In the genomic region with DNA sequence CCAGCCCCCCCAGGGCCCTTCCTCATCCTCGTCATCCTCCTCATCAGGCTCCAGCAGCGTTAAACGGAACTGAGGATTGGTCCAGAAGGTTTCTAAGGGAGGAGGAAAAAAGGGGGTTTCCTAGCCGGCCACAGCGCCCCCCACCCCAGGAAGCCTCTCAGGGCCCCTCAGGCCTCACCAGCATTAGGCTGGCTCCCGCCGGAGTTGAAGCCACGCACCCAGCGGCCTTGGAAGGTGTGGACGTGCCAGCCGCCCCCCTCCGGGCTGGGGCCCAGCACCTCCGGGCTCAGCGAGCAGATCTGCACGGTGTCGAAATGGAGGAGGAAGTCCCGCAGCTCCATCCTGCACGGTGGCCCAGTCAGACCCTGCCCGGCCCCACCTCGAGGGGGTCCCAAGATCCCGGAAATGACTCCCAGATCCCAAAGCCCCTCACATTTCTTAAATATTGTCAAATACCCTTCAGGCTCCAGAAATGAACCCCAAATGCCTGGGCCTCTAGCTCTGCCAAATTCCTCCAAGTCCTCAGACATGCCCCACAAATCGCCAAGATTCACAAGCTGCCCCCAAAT, we compare ENCODE assay signal across 1 cellular context.
A peak's percentile ranks its signal among the peaks of the same experiment; 100 is the strongest.
TF ChIP-seq lines count a peak whose summit lies in the region.

No MANE protein-coding gene starts in this region.

TF ChIP-seq in HepG2, 621 proteins besides CTCF, POLR2A, EP300 and RAD21 (continues in another document):
- no peak for TF ChIP-seq ARID2 (CRISPR knock-in tag; IDR thresholded peaks at IDR 0.05; ENCODE audit: borderline replicate concordance)
- no peak for TF ChIP-seq ZNF614 (CRISPR knock-in tag; IDR thresholded peaks at IDR 0.05; ENCODE audit: borderline replicate concordance)
- TF ChIP-seq, protein P1, sequence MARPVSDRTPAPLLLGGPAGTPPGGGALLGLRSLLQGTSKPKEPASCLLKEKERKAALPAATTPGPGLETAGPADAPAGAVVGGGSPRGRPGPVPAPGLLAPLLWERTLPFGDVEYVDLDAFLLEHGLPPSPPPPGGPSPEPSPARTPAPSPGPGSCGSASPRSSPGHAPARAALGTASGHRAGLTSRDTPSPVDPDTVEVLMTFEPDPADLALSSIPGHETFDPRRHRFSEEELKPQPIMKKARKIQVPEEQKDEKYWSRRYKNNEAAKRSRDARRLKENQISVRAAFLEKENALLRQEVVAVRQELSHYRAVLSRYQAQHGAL (CRISPR knock-in tag; IDR thresholded peaks at IDR 0.05; ENCODE audit: not compliant biosample characterization), result no peak
- TF ChIP-seq, protein P2, sequence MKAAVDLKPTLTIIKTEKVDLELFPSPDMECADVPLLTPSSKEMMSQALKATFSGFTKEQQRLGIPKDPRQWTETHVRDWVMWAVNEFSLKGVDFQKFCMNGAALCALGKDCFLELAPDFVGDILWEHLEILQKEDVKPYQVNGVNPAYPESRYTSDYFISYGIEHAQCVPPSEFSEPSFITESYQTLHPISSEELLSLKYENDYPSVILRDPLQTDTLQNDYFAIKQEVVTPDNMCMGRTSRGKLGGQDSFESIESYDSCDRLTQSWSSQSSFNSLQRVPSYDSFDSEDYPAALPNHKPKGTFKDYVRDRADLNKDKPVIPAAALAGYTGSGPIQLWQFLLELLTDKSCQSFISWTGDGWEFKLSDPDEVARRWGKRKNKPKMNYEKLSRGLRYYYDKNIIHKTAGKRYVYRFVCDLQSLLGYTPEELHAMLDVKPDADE (CRISPR knock-in tag; IDR thresholded peaks at IDR 0.05), result no peak
- TF ChIP-seq, protein P3, sequence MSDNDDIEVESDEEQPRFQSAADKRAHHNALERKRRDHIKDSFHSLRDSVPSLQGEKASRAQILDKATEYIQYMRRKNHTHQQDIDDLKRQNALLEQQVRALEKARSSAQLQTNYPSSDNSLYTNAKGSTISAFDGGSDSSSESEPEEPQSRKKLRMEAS (IDR thresholded peaks at IDR 0.05), result peak; percentile 22; the same call in 1 of the 2 replicates
- no peak for TF ChIP-seq HMGA1 (CRISPR knock-in tag; conservative IDR thresholded peaks at IDR 0.05)
- TF ChIP-seq, protein P4, sequence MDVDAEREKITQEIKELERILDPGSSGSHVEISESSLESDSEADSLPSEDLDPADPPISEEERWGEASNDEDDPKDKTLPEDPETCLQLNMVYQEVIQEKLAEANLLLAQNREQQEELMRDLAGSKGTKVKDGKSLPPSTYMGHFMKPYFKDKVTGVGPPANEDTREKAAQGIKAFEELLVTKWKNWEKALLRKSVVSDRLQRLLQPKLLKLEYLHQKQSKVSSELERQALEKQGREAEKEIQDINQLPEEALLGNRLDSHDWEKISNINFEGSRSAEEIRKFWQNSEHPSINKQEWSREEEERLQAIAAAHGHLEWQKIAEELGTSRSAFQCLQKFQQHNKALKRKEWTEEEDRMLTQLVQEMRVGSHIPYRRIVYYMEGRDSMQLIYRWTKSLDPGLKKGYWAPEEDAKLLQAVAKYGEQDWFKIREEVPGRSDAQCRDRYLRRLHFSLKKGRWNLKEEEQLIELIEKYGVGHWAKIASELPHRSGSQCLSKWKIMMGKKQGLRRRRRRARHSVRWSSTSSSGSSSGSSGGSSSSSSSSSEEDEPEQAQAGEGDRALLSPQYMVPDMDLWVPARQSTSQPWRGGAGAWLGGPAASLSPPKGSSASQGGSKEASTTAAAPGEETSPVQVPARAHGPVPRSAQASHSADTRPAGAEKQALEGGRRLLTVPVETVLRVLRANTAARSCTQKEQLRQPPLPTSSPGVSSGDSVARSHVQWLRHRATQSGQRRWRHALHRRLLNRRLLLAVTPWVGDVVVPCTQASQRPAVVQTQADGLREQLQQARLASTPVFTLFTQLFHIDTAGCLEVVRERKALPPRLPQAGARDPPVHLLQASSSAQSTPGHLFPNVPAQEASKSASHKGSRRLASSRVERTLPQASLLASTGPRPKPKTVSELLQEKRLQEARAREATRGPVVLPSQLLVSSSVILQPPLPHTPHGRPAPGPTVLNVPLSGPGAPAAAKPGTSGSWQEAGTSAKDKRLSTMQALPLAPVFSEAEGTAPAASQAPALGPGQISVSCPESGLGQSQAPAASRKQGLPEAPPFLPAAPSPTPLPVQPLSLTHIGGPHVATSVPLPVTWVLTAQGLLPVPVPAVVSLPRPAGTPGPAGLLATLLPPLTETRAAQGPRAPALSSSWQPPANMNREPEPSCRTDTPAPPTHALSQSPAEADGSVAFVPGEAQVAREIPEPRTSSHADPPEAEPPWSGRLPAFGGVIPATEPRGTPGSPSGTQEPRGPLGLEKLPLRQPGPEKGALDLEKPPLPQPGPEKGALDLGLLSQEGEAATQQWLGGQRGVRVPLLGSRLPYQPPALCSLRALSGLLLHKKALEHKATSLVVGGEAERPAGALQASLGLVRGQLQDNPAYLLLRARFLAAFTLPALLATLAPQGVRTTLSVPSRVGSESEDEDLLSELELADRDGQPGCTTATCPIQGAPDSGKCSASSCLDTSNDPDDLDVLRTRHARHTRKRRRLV (CRISPR knock-in tag; IDR thresholded peaks at IDR 0.05), result no peak
- no peak for TF ChIP-seq PCBP2 (optimal IDR thresholded peaks at IDR 0.05; ENCODE audit: low read depth, low read length, poor library complexity, severe bottlenecking)
- TF ChIP-seq, protein P5, sequence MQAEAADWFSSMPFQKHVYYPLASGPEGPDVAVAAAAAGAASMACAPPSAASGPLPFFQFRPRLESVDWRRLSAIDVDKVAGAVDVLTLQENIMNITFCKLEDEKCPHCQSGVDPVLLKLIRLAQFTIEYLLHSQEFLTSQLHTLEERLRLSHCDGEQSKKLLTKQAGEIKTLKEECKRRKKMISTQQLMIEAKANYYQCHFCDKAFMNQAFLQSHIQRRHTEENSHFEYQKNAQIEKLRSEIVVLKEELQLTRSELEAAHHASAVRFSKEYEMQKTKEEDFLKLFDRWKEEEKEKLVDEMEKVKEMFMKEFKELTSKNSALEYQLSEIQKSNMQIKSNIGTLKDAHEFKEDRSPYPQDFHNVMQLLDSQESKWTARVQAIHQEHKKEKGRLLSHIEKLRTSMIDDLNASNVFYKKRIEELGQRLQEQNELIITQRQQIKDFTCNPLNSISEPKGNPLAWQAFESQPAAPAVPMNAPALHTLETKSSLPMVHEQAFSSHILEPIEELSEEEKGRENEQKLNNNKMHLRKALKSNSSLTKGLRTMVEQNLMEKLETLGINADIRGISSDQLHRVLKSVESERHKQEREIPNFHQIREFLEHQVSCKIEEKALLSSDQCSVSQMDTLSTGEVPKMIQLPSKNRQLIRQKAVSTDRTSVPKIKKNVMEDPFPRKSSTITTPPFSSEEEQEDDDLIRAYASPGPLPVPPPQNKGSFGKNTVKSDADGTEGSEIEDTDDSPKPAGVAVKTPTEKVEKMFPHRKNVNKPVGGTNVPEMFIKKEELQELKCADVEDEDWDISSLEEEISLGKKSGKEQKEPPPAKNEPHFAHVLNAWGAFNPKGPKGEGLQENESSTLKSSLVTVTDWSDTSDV (CRISPR knock-in tag; IDR thresholded peaks at IDR 0.05), result no peak
- no peak for TF ChIP-seq ZNF543 (CRISPR knock-in tag; IDR thresholded peaks at IDR 0.05)
- no peak for TF ChIP-seq SRF (IDR thresholded peaks at IDR 0.05; ENCODE audit: low read depth, low read length)
- TF ChIP-seq ZNF879 (CRISPR knock-in tag; IDR thresholded peaks at IDR 0.05), result no peak
- TF ChIP-seq, protein P6, sequence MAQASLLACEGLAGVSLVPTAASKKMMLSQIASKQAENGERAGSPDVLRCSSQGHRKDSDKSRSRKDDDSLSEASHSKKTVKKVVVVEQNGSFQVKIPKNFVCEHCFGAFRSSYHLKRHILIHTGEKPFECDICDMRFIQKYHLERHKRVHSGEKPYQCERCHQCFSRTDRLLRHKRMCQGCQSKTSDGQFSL (CRISPR knock-in tag; IDR thresholded peaks at IDR 0.05), result no peak
- TF ChIP-seq TOE1 (CRISPR knock-in tag; IDR thresholded peaks at IDR 0.05), result no peak
- TF ChIP-seq, protein P7, sequence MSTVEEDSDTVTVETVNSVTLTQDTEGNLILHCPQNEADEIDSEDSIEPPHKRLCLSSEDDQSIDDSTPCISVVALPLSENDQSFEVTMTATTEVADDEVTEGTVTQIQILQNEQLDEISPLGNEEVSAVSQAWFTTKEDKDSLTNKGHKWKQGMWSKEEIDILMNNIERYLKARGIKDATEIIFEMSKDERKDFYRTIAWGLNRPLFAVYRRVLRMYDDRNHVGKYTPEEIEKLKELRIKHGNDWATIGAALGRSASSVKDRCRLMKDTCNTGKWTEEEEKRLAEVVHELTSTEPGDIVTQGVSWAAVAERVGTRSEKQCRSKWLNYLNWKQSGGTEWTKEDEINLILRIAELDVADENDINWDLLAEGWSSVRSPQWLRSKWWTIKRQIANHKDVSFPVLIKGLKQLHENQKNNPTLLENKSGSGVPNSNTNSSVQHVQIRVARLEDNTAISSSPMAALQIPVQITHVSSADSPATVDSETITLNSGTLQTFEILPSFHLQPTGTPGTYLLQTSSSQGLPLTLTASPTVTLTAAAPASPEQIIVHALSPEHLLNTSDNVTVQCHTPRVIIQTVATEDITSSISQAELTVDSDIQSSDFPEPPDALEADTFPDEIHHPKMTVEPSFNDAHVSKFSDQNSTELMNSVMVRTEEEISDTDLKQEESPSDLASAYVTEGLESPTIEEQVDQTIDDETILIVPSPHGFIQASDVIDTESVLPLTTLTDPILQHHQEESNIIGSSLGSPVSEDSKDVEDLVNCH (CRISPR knock-in tag; IDR thresholded peaks at IDR 0.05), result no peak
- TF ChIP-seq ZFP82 (CRISPR knock-in tag; IDR thresholded peaks at IDR 0.05; ENCODE audit: borderline replicate concordance), result no peak
- no peak for TF ChIP-seq ZNF326 (CRISPR knock-in tag; IDR thresholded peaks at IDR 0.05; ENCODE audit: borderline replicate concordance)
- no peak for TF ChIP-seq BORCS8-MEF2B (CRISPR knock-in tag; IDR thresholded peaks at IDR 0.05)
- no peak for TF ChIP-seq NR2C2 (CRISPR knock-in tag; IDR thresholded peaks at IDR 0.05; ENCODE audit: borderline replicate concordance)
- no peak for TF ChIP-seq ZNF567 (CRISPR knock-in tag; IDR thresholded peaks at IDR 0.05; ENCODE audit: borderline replicate concordance)
- TF ChIP-seq NCOA2 (CRISPR knock-in tag; IDR thresholded peaks at IDR 0.05), result no peak
- no peak for TF ChIP-seq THYN1 (CRISPR knock-in tag; IDR thresholded peaks at IDR 0.05; ENCODE audit: borderline replicate concordance, low read depth)
- TF ChIP-seq ZNF761 (CRISPR knock-in tag; conservative IDR thresholded peaks at IDR 0.05), result no peak
- peak; percentile 33; the same call in 1 of the 2 replicates for TF ChIP-seq GABPB1 (CRISPR knock-in tag; IDR thresholded peaks at IDR 0.05)
- no peak for TF ChIP-seq ZNF615 (CRISPR knock-in tag; IDR thresholded peaks at IDR 0.05; ENCODE audit: borderline replicate concordance)
- no peak for TF ChIP-seq FOXJ3 (CRISPR knock-in tag; IDR thresholded peaks at IDR 0.05; ENCODE audit: borderline replicate concordance)
- TF ChIP-seq, protein P8, sequence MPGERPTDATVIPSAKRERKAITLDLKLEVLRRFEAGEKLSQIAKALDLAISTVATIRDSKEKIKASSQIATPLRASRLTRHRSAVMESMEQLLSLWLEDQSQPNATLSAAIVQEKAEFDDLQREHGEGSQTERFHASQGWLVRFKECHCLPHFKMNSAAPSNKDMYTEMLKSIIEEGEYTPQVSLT (CRISPR knock-in tag; IDR thresholded peaks at IDR 0.05; ENCODE audit: borderline replicate concordance, low read depth), result no peak
- TF ChIP-seq ZNF343 (CRISPR knock-in tag; IDR thresholded peaks at IDR 0.05), result no peak
- TF ChIP-seq ZMYM2 (CRISPR knock-in tag; IDR thresholded peaks at IDR 0.05), result no peak
- TF ChIP-seq, protein P9, sequence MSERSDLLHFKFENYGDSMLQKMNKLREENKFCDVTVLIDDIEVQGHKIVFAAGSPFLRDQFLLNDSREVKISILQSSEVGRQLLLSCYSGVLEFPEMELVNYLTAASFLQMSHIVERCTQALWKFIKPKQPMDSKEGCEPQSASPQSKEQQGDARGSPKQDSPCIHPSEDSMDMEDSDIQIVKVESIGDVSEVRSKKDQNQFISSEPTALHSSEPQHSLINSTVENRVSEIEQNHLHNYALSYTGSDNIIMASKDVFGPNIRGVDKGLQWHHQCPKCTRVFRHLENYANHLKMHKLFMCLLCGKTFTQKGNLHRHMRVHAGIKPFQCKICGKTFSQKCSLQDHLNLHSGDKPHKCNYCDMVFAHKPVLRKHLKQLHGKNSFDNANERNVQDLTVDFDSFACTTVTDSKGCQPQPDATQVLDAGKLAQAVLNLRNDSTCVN (CRISPR knock-in tag; IDR thresholded peaks at IDR 0.05; ENCODE audit: borderline replicate concordance), result no peak
- no peak for TF ChIP-seq ZFP37 (CRISPR knock-in tag; IDR thresholded peaks at IDR 0.05; ENCODE audit: borderline replicate concordance)
- no peak for TF ChIP-seq ZNF773 (CRISPR knock-in tag; IDR thresholded peaks at IDR 0.05; ENCODE audit: borderline replicate concordance)
- TF ChIP-seq, protein P10, sequence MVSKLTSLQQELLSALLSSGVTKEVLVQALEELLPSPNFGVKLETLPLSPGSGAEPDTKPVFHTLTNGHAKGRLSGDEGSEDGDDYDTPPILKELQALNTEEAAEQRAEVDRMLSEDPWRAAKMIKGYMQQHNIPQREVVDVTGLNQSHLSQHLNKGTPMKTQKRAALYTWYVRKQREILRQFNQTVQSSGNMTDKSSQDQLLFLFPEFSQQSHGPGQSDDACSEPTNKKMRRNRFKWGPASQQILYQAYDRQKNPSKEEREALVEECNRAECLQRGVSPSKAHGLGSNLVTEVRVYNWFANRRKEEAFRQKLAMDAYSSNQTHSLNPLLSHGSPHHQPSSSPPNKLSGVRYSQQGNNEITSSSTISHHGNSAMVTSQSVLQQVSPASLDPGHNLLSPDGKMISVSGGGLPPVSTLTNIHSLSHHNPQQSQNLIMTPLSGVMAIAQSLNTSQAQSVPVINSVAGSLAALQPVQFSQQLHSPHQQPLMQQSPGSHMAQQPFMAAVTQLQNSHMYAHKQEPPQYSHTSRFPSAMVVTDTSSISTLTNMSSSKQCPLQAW (CRISPR knock-in tag; IDR thresholded peaks at IDR 0.05), result no peak
- no peak for TF ChIP-seq MIER3 (CRISPR knock-in tag; IDR thresholded peaks at IDR 0.05; ENCODE audit: borderline replicate concordance)
- no peak for TF ChIP-seq RELA (CRISPR knock-in tag; IDR thresholded peaks at IDR 0.05)
- no peak for TF ChIP-seq MXD4 (CRISPR knock-in tag; IDR thresholded peaks at IDR 0.05)
- TF ChIP-seq ELF1 (CRISPR knock-in tag; IDR thresholded peaks at IDR 0.05), result no peak
- TF ChIP-seq, protein P11, sequence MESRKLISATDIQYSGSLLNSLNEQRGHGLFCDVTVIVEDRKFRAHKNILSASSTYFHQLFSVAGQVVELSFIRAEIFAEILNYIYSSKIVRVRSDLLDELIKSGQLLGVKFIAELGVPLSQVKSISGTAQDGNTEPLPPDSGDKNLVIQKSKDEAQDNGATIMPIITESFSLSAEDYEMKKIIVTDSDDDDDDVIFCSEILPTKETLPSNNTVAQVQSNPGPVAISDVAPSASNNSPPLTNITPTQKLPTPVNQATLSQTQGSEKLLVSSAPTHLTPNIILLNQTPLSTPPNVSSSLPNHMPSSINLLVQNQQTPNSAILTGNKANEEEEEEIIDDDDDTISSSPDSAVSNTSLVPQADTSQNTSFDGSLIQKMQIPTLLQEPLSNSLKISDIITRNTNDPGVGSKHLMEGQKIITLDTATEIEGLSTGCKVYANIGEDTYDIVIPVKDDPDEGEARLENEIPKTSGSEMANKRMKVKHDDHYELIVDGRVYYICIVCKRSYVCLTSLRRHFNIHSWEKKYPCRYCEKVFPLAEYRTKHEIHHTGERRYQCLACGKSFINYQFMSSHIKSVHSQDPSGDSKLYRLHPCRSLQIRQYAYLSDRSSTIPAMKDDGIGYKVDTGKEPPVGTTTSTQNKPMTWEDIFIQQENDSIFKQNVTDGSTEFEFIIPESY (CRISPR knock-in tag; IDR thresholded peaks at IDR 0.05), result no peak
- TF ChIP-seq HMG20A (CRISPR knock-in tag; IDR thresholded peaks at IDR 0.05; ENCODE audit: borderline replicate concordance), result no peak
